9 cellular contexts compared by ENCODE assay signal in the genomic region with DNA sequence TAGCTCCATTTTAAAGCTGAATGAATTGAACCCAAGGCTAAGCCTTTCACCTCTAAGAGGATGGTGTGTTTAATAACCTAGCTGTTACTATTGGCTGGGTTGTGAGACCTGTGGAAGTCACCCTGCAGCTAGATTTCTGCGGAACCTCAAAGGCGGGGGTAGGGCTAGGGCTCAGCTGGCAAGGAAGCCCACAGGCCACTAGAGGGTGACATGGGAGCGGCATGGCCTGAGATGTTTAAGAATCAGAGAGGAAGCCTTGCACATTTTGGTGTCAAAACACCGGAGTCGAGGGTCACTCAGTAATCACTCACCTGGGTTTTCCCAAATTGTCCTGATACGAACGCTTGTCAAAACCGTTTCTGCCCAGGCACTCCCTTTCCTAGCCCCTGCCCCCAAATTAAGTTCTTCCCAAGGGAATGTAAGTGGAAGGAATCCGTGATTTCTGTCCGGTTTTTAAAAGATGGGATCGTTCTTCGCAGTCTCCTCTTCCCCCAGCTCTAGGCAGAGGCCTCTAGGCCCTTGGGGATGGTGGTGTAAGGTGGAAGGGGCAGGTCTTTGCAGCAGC. TPM values are rescaled to one million over a fixed set of nuclear protein-coding genes. Genes with fewer than 3 reads are reported as not detected.
A peak's percentile ranks its signal among the peaks of the same experiment; 100 is the strongest.
DNase-seq lines count a peak whose midpoint lies in the region; ATAC-seq and TF ChIP-seq lines count a peak whose summit lies in the region.
"Had no signal": no experiment of that assay in that cellular context is flagged by ENCODE, and none has a peak within 500 bp of the region (broad histone marks: within the 10 kb centered on the region; RNA-seq: fewer than 3 reads in every experiment).

No MANE protein-coding gene starts in this region.

- POLR2A ChIA-PET in activated CD8-positive, alpha-beta T cell treated with anti-CD3 and anti-CD28 coated beads, Interleukin-2, amount 10 ng/mL, durations not matched to agents 7 days and 5 days (lab: Charles Lee), result interaction anchor here (0.6 to 1.6 kb wide), 4 partner anchors 47 to 440 kb away, joined by 3 to 6 read pairs (median 4); a partner anchor contains a TSS

- no peak overlapping the region for H3K4me3 ChIP-seq in retinal pigment epithelial cell (ENCODE audit: low read length)
- H3K4me3 ChIP-seq: dorsolateral prefrontal cortex had no signal

- peaks cover 8% of the 10 kb centered on the region for H3K36me3 Mint-ChIP-seq in activated CD8-positive, alpha-beta T cell treated with anti-CD3 and anti-CD28 coated beads, Interleukin-2, amount 10 ng/mL, durations not matched to agents 7 days and 5 days (ENCODE audit: low read depth)

- DNase-seq in NCI-H1417 (lab: John Stamatoyannopoulos, UW) (peak in 2 of 3 experiments; percentile 11 to 37), NCI-H1417 treated with DMSO at 0.1 percent for 48 hours (lab: John Stamatoyannopoulos, UW) (no peak), NCI-H1105 treated with DMSO at 0.1 percent for 48 hours (lab: John Stamatoyannopoulos, UW) (peak; percentile 22), erythroblast (lab: John Stamatoyannopoulos, UW) (peak; percentile 66 to 69), retinal pigment epithelial cell (ENCODE audit: low read depth) (no peak)
- peak; percentile 83 for DNase-seq in activated CD8-positive, alpha-beta T cell treated with anti-CD3 and anti-CD28 coated beads, Interleukin-2, amount 10 ng/mL, durations not matched to agents 7 days and 5 days

- H3K4me3 Mint-ChIP-seq in activated CD8-positive, alpha-beta T cell treated with anti-CD3 and anti-CD28 coated beads, Interleukin-2, amount 10 ng/mL, durations not matched to agents 7 days and 5 days, result no peak overlapping the region

- no peaks in the 10 kb centered on the region for H3K9me3 Mint-ChIP-seq in activated CD8-positive, alpha-beta T cell treated with anti-CD3 and anti-CD28 coated beads, Interleukin-2, amount 10 ng/mL, durations not matched to agents 7 days and 5 days (ENCODE audit: insufficient read depth)

- TF ChIP-seq CTCF in retinal pigment epithelial cell (conservative IDR thresholded peaks at IDR 0.05; ENCODE audit: low read depth, low read length), result peak; percentile 65

- CTCF ChIA-PET in activated CD8-positive, alpha-beta T cell treated with anti-CD3 and anti-CD28 coated beads, Interleukin-2, amount 10 ng/mL, durations not matched to agents 7 days and 5 days (lab: Charles Lee), result interaction anchor here (0.6 to 7.0 kb wide), 28 partner anchors 8 to 1213 kb away, joined by 3 to 75 read pairs (median 4); partner anchors contain the start of gene COPG1

- H3K27ac Mint-ChIP-seq in activated CD8-positive, alpha-beta T cell treated with anti-CD3 and anti-CD28 coated beads, Interleukin-2, amount 10 ng/mL, durations not matched to agents 7 days and 5 days, result no peak overlapping the region

- H3K4me1 Mint-ChIP-seq in activated CD8-positive, alpha-beta T cell treated with anti-CD3 and anti-CD28 coated beads, Interleukin-2, amount 10 ng/mL, durations not matched to agents 7 days and 5 days (ENCODE audit: low read depth), result peaks cover 26% of the 10 kb centered on the region

- H3K27me3 Mint-ChIP-seq in activated CD8-positive, alpha-beta T cell treated with anti-CD3 and anti-CD28 coated beads, Interleukin-2, amount 10 ng/mL, durations not matched to agents 7 days and 5 days (ENCODE audit: low read depth), result peaks cover 5% of the 10 kb centered on the region

- no peak for TF ChIP-seq POLR2A in erythroblast (IDR thresholded peaks at IDR 0.05; ENCODE audit: low read length)

- ATAC-seq in activated CD8-positive, alpha-beta T cell treated with anti-CD3 and anti-CD28 coated beads, Interleukin-2, amount 10 ng/mL, durations not matched to agents 7 days and 5 days, result peak; percentile 51
- ATAC-seq in GM21526 (IDR thresholded peaks at IDR 0.05; ENCODE audit: low FRiP score, unreplicated experiment) (no peak), HG02852 (IDR thresholded peaks at IDR 0.05; ENCODE audit: unreplicated experiment) (no peak)

RNA-seq across cellular contexts. Expression of gene ACAD9, which starts 3.8 kb away (rescaled TPM):
- 10 to 100 TPM; 61.3 to 68.3 TPM for total RNA-seq in activated CD8-positive, alpha-beta T cell treated with anti-CD3 and anti-CD28 coated beads, Interleukin-2, amount 10 ng/mL, durations not matched to agents 7 days and 5 days

Comparison
In these comparisons a context has a peak if more than half of its experiments do, and no peak if none do; other contexts are left out.
1. DNase-seq: peak in NCI-H1417 (2 of 3), NCI-H1105 treated with DMSO at 0.1 percent for 48 hours (single experiment), activated CD8-positive, alpha-beta T cell treated with anti-CD3 and anti-CD28 coated beads, Interleukin-2, amount 10 ng/mL, durations not matched to agents 7 days and 5 days (single experiment) and erythroblast (2 of 2); none in NCI-H1417 treated with DMSO at 0.1 percent for 48 hours (single experiment) and retinal pigment epithelial cell (single experiment).